21 cellular contexts compared by ENCODE assay signal in the genomic region with DNA sequence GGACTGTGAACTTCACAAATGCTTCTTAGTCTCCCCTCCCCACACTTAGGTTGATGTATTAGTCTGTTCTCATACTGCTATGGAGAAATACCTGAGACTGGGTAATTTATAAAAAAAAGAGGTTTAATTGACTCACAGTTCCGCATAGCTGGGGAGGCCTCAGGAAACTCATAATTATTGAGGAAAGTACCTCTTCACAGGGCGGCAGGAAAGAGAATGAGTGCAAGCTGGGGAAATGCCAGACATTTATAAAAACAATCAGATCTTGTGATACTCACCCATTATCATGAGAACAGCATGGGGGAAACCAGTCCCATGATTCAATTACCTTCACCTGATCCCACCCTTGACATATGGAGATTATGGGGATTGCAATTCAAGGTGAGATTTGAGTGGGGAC.
DNase-seq lines count a peak whose midpoint lies in the region; ATAC-seq, FAIRE-seq and TF ChIP-seq lines count a peak whose summit lies in the region.
"Had no signal": no experiment of that assay in that cellular context is flagged by ENCODE, and none has a peak within 500 bp of the region (broad histone marks: within the 10 kb centered on the region; RNA-seq: fewer than 3 reads in every experiment).

No MANE protein-coding gene starts in this region.

- H3K27me3 ChIP-seq in HepG2 (ENCODE audit: control insufficient read depth in 1 of 2, insufficient read depth in 2 of 2, low read length in 2 of 2) (no peaks in the 10 kb centered on the region), right lobe of liver (no peaks in the 10 kb centered on the region), endothelial cell of umbilical vein (ENCODE audit: control insufficient read depth in 2 of 2, insufficient read depth in 2 of 2, low read length in 2 of 2) (no peaks in the 10 kb centered on the region), suprapubic skin (no peaks in the 10 kb centered on the region), uterus (no peaks in the 10 kb centered on the region)
- H3K27me3 ChIP-seq: BLaER1 had no signal

- H3K9me3 Mint-ChIP-seq in activated CD4-positive, alpha-beta T cell treated with anti-CD3 and anti-CD28 coated beads for 36 hours (ENCODE audit: low read depth) = peaks cover 15% of the 10 kb centered on the region

- TF ChIP-seq CTCF in HepG2 (CRISPR knock-in tag; IDR thresholded peaks at IDR 0.05) (no peak), right lobe of liver (IDR thresholded peaks at IDR 0.05) (no peak), endothelial cell of umbilical vein (IDR thresholded peaks at IDR 0.05; ENCODE audit: extremely low read depth in 1 of 2, insufficient read depth in 1 of 2, low read depth in 1 of 2, low read length in 2 of 2) (no peak), suprapubic skin (IDR thresholded peaks at IDR 0.05) (no peak), uterus (IDR thresholded peaks at IDR 0.05) (no peak)

- POLR2A ChIA-PET in activated CD4-positive, alpha-beta T cell treated with anti-CD3 and anti-CD28 coated beads for 36 hours (lab: Charles Lee) = no interaction called here
- POLR2A ChIA-PET in HepG2 (lab: Yijun Ruan, JAX) (no interaction called here), endothelial cell of umbilical vein (lab: Charles Lee) (interaction anchor here (0.6 kb wide), 1 partner anchor 282 kb away, joined by 5 read pairs; no protein-coding TSS in a partner anchor)

- no peaks in the 10 kb centered on the region for H3K27me3 Mint-ChIP-seq in activated CD4-positive, alpha-beta T cell treated with anti-CD3 and anti-CD28 coated beads for 36 hours
- H3K27me3 Mint-ChIP-seq: CD4-positive, alpha-beta memory T cell had no signal

- H3K9me3 ChIP-seq in HepG2 (ENCODE audit: low read length) (peaks cover 18% of the 10 kb centered on the region), right lobe of liver (no peaks in the 10 kb centered on the region), endothelial cell of umbilical vein (replicated peaks; ENCODE audit: control insufficient read depth, insufficient read depth, low read length) (no peaks in the 10 kb centered on the region), suprapubic skin (peaks cover under 1% of the 10 kb centered on the region), uterus (no peaks in the 10 kb centered on the region)

- no peak overlapping the region for H3K4me2 ChIP-seq in HepG2 (ENCODE audit: low read depth, low read length)
- H3K4me2 ChIP-seq in endothelial cell of umbilical vein (ENCODE audit: insufficient read depth, low read length) = no peak overlapping the region
- H3K4me2 ChIP-seq: A549, BLaER1, GM23338 had no signal

- TF ChIP-seq EP300 in HepG2 (IDR thresholded peaks at IDR 0.05; ENCODE audit: low read depth in 2 of 2, low read length in 2 of 2) = no peak
- TF ChIP-seq EP300 in HepG2 (CRISPR knock-in tag; IDR thresholded peaks at IDR 0.05; ENCODE audit: borderline replicate concordance) = no peak
- no peak for TF ChIP-seq EP300 in suprapubic skin (IDR thresholded peaks at IDR 0.05)

- ATAC-seq in activated CD4-positive, alpha-beta T cell treated with anti-CD3 and anti-CD28 coated beads for 36 hours = peak; percentile 53
- ATAC-seq in HepG2 (no peak), right lobe of liver (no peak)
- ATAC-seq: A549, GM23338 had no signal

- no peaks in the 10 kb centered on the region for H3K36me3 Mint-ChIP-seq in activated CD4-positive, alpha-beta T cell treated with anti-CD3 and anti-CD28 coated beads for 36 hours (ENCODE audit: low read depth)

- H2AFZ ChIP-seq in HepG2 (ENCODE audit: low read length) = no peak overlapping the region
- no peak overlapping the region for H2AFZ ChIP-seq in endothelial cell of umbilical vein (ENCODE audit: low read depth, low read length)
- H2AFZ ChIP-seq: GM23338 had no signal

- no peaks in the 10 kb centered on the region for H3K9me1 ChIP-seq in endothelial cell of umbilical vein (replicated peaks; ENCODE audit: control insufficient read depth, extremely low read depth, insufficient read depth, low read length)

- no peak overlapping the region for H3K9ac ChIP-seq in HepG2 (ENCODE audit: insufficient read depth, low read depth, low read length)
- H3K9ac ChIP-seq in endothelial cell of umbilical vein (replicated peaks; ENCODE audit: extremely low read depth, insufficient read depth, low read length) = no peak overlapping the region
- H3K9ac ChIP-seq: BLaER1 had no signal

- peak; percentile 10 for DNase-seq in activated CD4-positive, alpha-beta T cell treated with anti-CD3 and anti-CD28 coated beads for 36 hours
- DNase-seq in activated CD4-positive, alpha-beta T cell treated with anti-CD3 and anti-CD28 coated beads, Interleukin-2, amount 50 U/mL, for 48 hours = no peak
- DNase-seq in HepG2 (ENCODE audit: low spot score) (no peak), right lobe of liver (no peak), endothelial cell of umbilical vein (ENCODE audit: low read depth, low spot score) (peak; percentile 76), suprapubic skin (ENCODE audit: low spot score in 2 of 2) (no peak), uterus (no peak)
- DNase-seq: AML-193; CD4-positive, alpha-beta memory T cell; DMS153; DMS79; GDM1; HCEC 1CT had no signal

- no peaks in the 10 kb centered on the region for H3K36me3 ChIP-seq in HepG2 (replicated peaks in 1 of 2; ENCODE audit: control insufficient read depth in 1 of 2, insufficient read depth in 2 of 2, low read length in 2 of 2)
- no peaks in the 10 kb centered on the region for H3K36me3 ChIP-seq in right lobe of liver
- H3K36me3 ChIP-seq in endothelial cell of umbilical vein (ENCODE audit: control insufficient read depth in 2 of 2, extremely low read depth in 1 of 2, insufficient read depth in 2 of 2, low read length in 2 of 2) = no peaks in the 10 kb centered on the region
- no peaks in the 10 kb centered on the region for H3K36me3 ChIP-seq in suprapubic skin
- no peaks in the 10 kb centered on the region for H3K36me3 ChIP-seq in uterus
- H3K36me3 ChIP-seq: BLaER1 had no signal

- H4K20me1 ChIP-seq in HepG2 (ENCODE audit: insufficient read depth, low read length) (no peaks in the 10 kb centered on the region), endothelial cell of umbilical vein (replicated peaks; ENCODE audit: control insufficient read depth, extremely low read depth, insufficient read depth, low read length) (no peaks in the 10 kb centered on the region)
- H4K20me1 ChIP-seq: BLaER1 had no signal

- H3K4me3 ChIP-seq in HepG2 (replicated peaks in 1 of 3; ENCODE audit: insufficient read depth in 1 of 3, low read depth in 2 of 3, low read length in 3 of 3) (no peak overlapping the region), right lobe of liver (no peak overlapping the region), endothelial cell of umbilical vein (replicated peaks in 1 of 3; ENCODE audit: insufficient read depth in 1 of 3, low read depth in 1 of 3, low read length in 3 of 3) (no peak overlapping the region), suprapubic skin (no peak overlapping the region), uterus (no peak overlapping the region)
- H3K4me3 ChIP-seq: A549, BLaER1, GM23338 had no signal

- H3K79me2 ChIP-seq in HepG2 (ENCODE audit: insufficient read depth, low read length) = no peaks in the 10 kb centered on the region
- no peaks in the 10 kb centered on the region for H3K79me2 ChIP-seq in endothelial cell of umbilical vein (ENCODE audit: control insufficient read depth, insufficient read depth, low read length)

- FAIRE-seq in HepG2 (lab: Jason Lieb, UNC) (no peak), endothelial cell of umbilical vein (lab: Jason Lieb, UNC) (peak; percentile 48)
- FAIRE-seq: A549, GM12892, GM18507, H54 had no signal

- TF ChIP-seq RAD21 in HepG2 (CRISPR knock-in tag; IDR thresholded peaks at IDR 0.05) = no peak

- dilution Hi-C loops in endothelial cell of umbilical vein (cut with MboI; ENCODE audit: extremely low pct_ligation_motif_present, low sequenced_read_pairs) = no loop called here

- intact Hi-C loops in activated CD4-positive, alpha-beta T cell treated with anti-CD3 and anti-CD28 coated beads for 36 hours (cut with DNase I, micrococcal nuclease) = no loop called here
- intact Hi-C loops in HepG2 (cut with micrococcal nuclease; ENCODE audit: unreplicated experiment) (no loop called here), right lobe of liver (cut with DNase I) (no loop called here), endothelial cell of umbilical vein (cut with micrococcal nuclease) (no loop called here), uterus (cut with DNase I; ENCODE audit: low total_unique reads) (no loop called here)

- no peak for TF ChIP-seq POLR2A in HepG2 (IDR thresholded peaks at IDR 0.05; ENCODE audit: insufficient read depth in 1 of 2, low read depth in 2 of 2, low read length in 2 of 2)
- TF ChIP-seq POLR2A in right lobe of liver (IDR thresholded peaks at IDR 0.05) = no peak
- TF ChIP-seq POLR2A in endothelial cell of umbilical vein (IDR thresholded peaks at IDR 0.05; ENCODE audit: low read depth, low read length) = no peak
- TF ChIP-seq POLR2A in suprapubic skin (IDR thresholded peaks at IDR 0.05) = no peak
- no peak for TF ChIP-seq POLR2A in uterus (IDR thresholded peaks at IDR 0.05)

- 93% methylated on average over 2 of the region's 2 CpGs for WGBS in HepG2 (ENCODE audit: low lambda C conversion rate)
- 50% methylated on average over 2 of the region's 2 CpGs for WGBS in right lobe of liver (ENCODE audit: insufficient coverage, low coverage, low lambda C conversion rate, missing lambda C conversion rate)
- 68% methylated on average over 2 of the region's 2 CpGs for WGBS in suprapubic skin

- BruUV-seq in HepG2 (replicated peaks; lab: Mats Ljungman, UMichigan) (no TSS peak), endothelial cell of umbilical vein (replicated peaks; lab: Mats Ljungman, UMichigan) (no TSS peak)

- H3K4me1 ChIP-seq in HepG2 (ENCODE audit: insufficient read depth, low read length) (peaks cover 9% of the 10 kb centered on the region), right lobe of liver (no peaks in the 10 kb centered on the region), endothelial cell of umbilical vein (ENCODE audit: control insufficient read depth, extremely low read depth, insufficient read depth, low read length) (peaks cover 7% of the 10 kb centered on the region), suprapubic skin (no peaks in the 10 kb centered on the region), uterus (no peaks in the 10 kb centered on the region)
- H3K4me1 ChIP-seq: A549, BLaER1 had no signal

- H3K27ac ChIP-seq in HepG2 (ENCODE audit: extremely low read length, insufficient read depth, low read length) (no peak overlapping the region), right lobe of liver (no peak overlapping the region), endothelial cell of umbilical vein (ENCODE audit: insufficient read depth, low read depth, low read length) (peak overlapping the region; percentile 57), suprapubic skin (no peak overlapping the region), uterus (no peak overlapping the region)
- H3K27ac ChIP-seq: 22Rv1, A549, BLaER1 had no signal

- CTCF ChIA-PET in activated CD4-positive, alpha-beta T cell treated with anti-CD3 and anti-CD28 coated beads for 36 hours (lab: Charles Lee) = no interaction called here
- CTCF ChIA-PET in HepG2 (lab: Yijun Ruan, JAX; ENCODE audit: low intra/inter-chr PET ratio, low total read pairs) = no interaction called here
- CTCF ChIA-PET in endothelial cell of umbilical vein (lab: Charles Lee) = no interaction called here

- H3K4me3 Mint-ChIP-seq in activated CD4-positive, alpha-beta T cell treated with anti-CD3 and anti-CD28 coated beads for 36 hours = no peak overlapping the region
- H3K4me3 Mint-ChIP-seq: CD14-positive monocyte; CD4-positive, alpha-beta memory T cell; GM23338 had no signal

- in situ Hi-C loops in HepG2 (cut with HindIII; ENCODE audit: extremely low pct_ligation_motif_present, low pct_unique_long_range_greater_than_20kb) = no loop called here

- H3K4me1 Mint-ChIP-seq in activated CD4-positive, alpha-beta T cell treated with anti-CD3 and anti-CD28 coated beads for 36 hours = peaks cover 9% of the 10 kb centered on the region
- H3K4me1 Mint-ChIP-seq: CD14-positive monocyte; CD4-positive, alpha-beta memory T cell; GM23338 had no signal

- no peak overlapping the region for H3K27ac Mint-ChIP-seq in activated CD4-positive, alpha-beta T cell treated with anti-CD3 and anti-CD28 coated beads for 36 hours
- H3K27ac Mint-ChIP-seq: CD14-positive monocyte, GM23338 had no signal

Comparison
In these comparisons a context has a peak if more than half of its experiments do, and no peak if none do; other contexts are left out.
1. DNase-seq: peak in activated CD4-positive, alpha-beta T cell treated with anti-CD3 and anti-CD28 coated beads for 36 hours (single experiment) and endothelial cell of umbilical vein (single experiment); none in activated CD4-positive, alpha-beta T cell treated with anti-CD3 and anti-CD28 coated beads, Interleukin-2, amount 50 U/mL, for 48 hours (0 of 2), HepG2 (single experiment), right lobe of liver (0 of 3), suprapubic skin (0 of 2) and uterus (0 of 2).